In genomic region chr17:41422586-41422985, GRCh38 we compare ENCODE assay signal across 13 cellular contexts. TPM values are rescaled to one million over a fixed set of nuclear protein-coding genes. Genes with fewer than 3 reads are reported as not detected.
"Had no signal": no experiment of that assay in that cellular context is flagged by ENCODE, and none has a peak within 500 bp of the region (broad histone marks: within the 10 kb centered on the region; RNA-seq: fewer than 3 reads in every experiment).

No MANE protein-coding gene starts in this region.

RNA-seq across cellular contexts. Expression of gene KRT37, which starts 1.8 kb away (rescaled TPM):
- total RNA-seq: stomach, subcutaneous adipose tissue, temporal lobe, testis, thoracic aorta, thyroid gland, tibial nerve, transverse colon, upper lobe of left lung, ureter, urinary bladder, uterus, vagina had no signal
- polyA plus RNA-seq: stomach, urinary bladder had no signal

RNA-seq across cellular contexts. Expression of gene KRT38, which starts 18.2 kb away (rescaled TPM):
- total RNA-seq: stomach, subcutaneous adipose tissue, temporal lobe, testis, thoracic aorta, thyroid gland, tibial nerve, transverse colon, upper lobe of left lung, ureter, urinary bladder, uterus, vagina had no signal
- polyA plus RNA-seq: stomach, urinary bladder had no signal

RNA-seq across cellular contexts. Expression of gene KRT31, which starts 25.2 kb away (rescaled TPM):
- total RNA-seq: stomach, subcutaneous adipose tissue, thoracic aorta, thyroid gland, tibial nerve, transverse colon, upper lobe of left lung, ureter, uterus, vagina had no signal
- polyA plus RNA-seq: urinary bladder had no signal

RNA-seq across cellular contexts. Expression of gene KRT34, which starts 40.5 kb away (rescaled TPM):
- total RNA-seq: stomach, subcutaneous adipose tissue, thoracic aorta, thyroid gland, tibial nerve, transverse colon, upper lobe of left lung, ureter, urinary bladder had no signal
- polyA plus RNA-seq: urinary bladder had no signal

RNA-seq across cellular contexts. Expression of gene KRT32, which starts 44.6 kb away (rescaled TPM):
- total RNA-seq: stomach, subcutaneous adipose tissue, temporal lobe, thoracic aorta, thyroid gland, transverse colon, upper lobe of left lung, ureter, urinary bladder, uterus, vagina had no signal
- polyA plus RNA-seq: urinary bladder had no signal
